ENCODE assay signal across 8 cellular contexts in genomic region chr1:2525896-2526823, GRCh38. TPM values are rescaled to one million over a fixed set of nuclear protein-coding genes. Genes with fewer than 3 reads are reported as not detected.
DNase-seq lines count a peak whose midpoint lies in the region; ATAC-seq and TF ChIP-seq lines count a peak whose summit lies in the region.

PANK4 (minus strand) TSS chr1:2526596; CDS start chr1:2526587, 9 bp downstream.

- H3K27ac ChIP-seq in left lung, result peak within 1 kb of the TSS; percentile 65 to 83

- H3K9me3 Mint-ChIP-seq in activated CD4-positive, alpha-beta T cell treated with anti-CD3 and anti-CD28 coated beads, Interleukin-2, amount 10 ng/mL, durations not matched to agents 7 days and 5 days, result no peaks in the 10 kb centered on the region

- H3K36me3 ChIP-seq in left lung, result peaks cover 0 to 6% of the 10 kb centered on the region in 2 donors

- no peaks in the 10 kb centered on the region for H3K9me3 ChIP-seq in left lung

- intact Hi-C loops in left lung (cut with DNase I), result no loop called here

- CTCF ChIA-PET in activated CD4-positive, alpha-beta T cell treated with anti-CD3 and anti-CD28 coated beads, Interleukin-2, amount 10 ng/mL, durations not matched to agents 7 days and 5 days (lab: Charles Lee), result interaction anchor here (0.8 to 2.8 kb wide), 5 partner anchors 13 to 331 kb away, joined by 3 to 9 read pairs (median 4); partner anchors contain the start of gene FAAP20

- H3K27ac Mint-ChIP-seq in activated CD4-positive, alpha-beta T cell treated with anti-CD3 and anti-CD28 coated beads, Interleukin-2, amount 10 ng/mL, durations not matched to agents 7 days and 5 days, result peak within 1 kb of the TSS; percentile 95

- H3K36me3 Mint-ChIP-seq in activated CD4-positive, alpha-beta T cell treated with anti-CD3 and anti-CD28 coated beads, Interleukin-2, amount 10 ng/mL, durations not matched to agents 7 days and 5 days (ENCODE audit: low read depth), result peaks cover 21% of the 10 kb centered on the region

- ATAC-seq in GM19023 (IDR thresholded peaks at IDR 0.05; ENCODE audit: unreplicated experiment) (peak; percentile 80), HG03196 (IDR thresholded peaks at IDR 0.05; ENCODE audit: unreplicated experiment) (peak; percentile 80), left lung (peak; percentile 95)

- peak; percentile 82 to 85 for DNase-seq in AML-193 (lab: John Stamatoyannopoulos, UW)
- DNase-seq in NCI-H526 (lab: John Stamatoyannopoulos, UW), result peak; percentile 80 to 97
- DNase-seq in activated CD4-positive, alpha-beta T cell treated with anti-CD3 and anti-CD28 coated beads, Interleukin-2, amount 10 ng/mL, durations not matched to agents 7 days and 5 days, result peak; percentile 92
- peak; percentile 87 for DNase-seq in cortex of kidney (lab: John Stamatoyannopoulos, UW)
- DNase-seq in left lung, result peak; percentile 94 to 98
- DNase-seq in stimulated activated CD4-positive, alpha-beta T cell treated with anti-CD3 and anti-CD28 coated beads, Interleukin-2, amount 100 ng/mL, for 4 hours (ENCODE audit: low read depth), result peak; percentile 86

- H3K4me1 ChIP-seq in left lung, result peaks cover 36 to 69% of the 10 kb centered on the region in 2 donors

- H3K4me3 Mint-ChIP-seq in activated CD4-positive, alpha-beta T cell treated with anti-CD3 and anti-CD28 coated beads, Interleukin-2, amount 10 ng/mL, durations not matched to agents 7 days and 5 days, result peak within 1 kb of the TSS; percentile 86

- H3K27me3 ChIP-seq in left lung, result peaks cover 13 to 43% of the 10 kb centered on the region in 2 donors

- peaks cover 53% of the 10 kb centered on the region for H3K4me1 Mint-ChIP-seq in activated CD4-positive, alpha-beta T cell treated with anti-CD3 and anti-CD28 coated beads, Interleukin-2, amount 10 ng/mL, durations not matched to agents 7 days and 5 days

- POLR2A ChIA-PET in activated CD4-positive, alpha-beta T cell treated with anti-CD3 and anti-CD28 coated beads, Interleukin-2, amount 10 ng/mL, durations not matched to agents 7 days and 5 days (lab: Charles Lee), result interaction anchor here (1.2 kb wide), 1 partner anchor 20 kb away, joined by 3 read pairs; no protein-coding TSS in a partner anchor

- no peak for TF ChIP-seq CTCF in left lung (IDR thresholded peaks at IDR 0.05)

- H3K4me3 ChIP-seq in left lung, result peak within 1 kb of the TSS; percentile 58 to 97

- peaks cover 17% of the 10 kb centered on the region for H3K27me3 Mint-ChIP-seq in activated CD4-positive, alpha-beta T cell treated with anti-CD3 and anti-CD28 coated beads, Interleukin-2, amount 10 ng/mL, durations not matched to agents 7 days and 5 days

RNA-seq across cellular contexts. Expression of gene PANK4, which starts in this region (rescaled TPM):
- 10 to 100 TPM; 66.6 to 76.6 TPM for total RNA-seq in activated CD4-positive, alpha-beta T cell treated with anti-CD3 and anti-CD28 coated beads, Interleukin-2, amount 10 ng/mL, durations not matched to agents 7 days and 5 days
- 10 to 100 TPM; 29.2 to 29.9 TPM for total RNA-seq in left lung

Comparison
In these comparisons a context has a peak if more than half of its experiments do, and no peak if none do; other contexts are left out.
1. Peak in every context shown above with its lines: DNase-seq, ATAC-seq, H3K4me3 ChIP-seq and H3K27ac ChIP-seq.